In genomic region chr11:68528630-68529029, GRCh38 we compare ENCODE assay signal across 13 cellular contexts.
DNase-seq lines count a peak whose midpoint lies in the region; ATAC-seq and TF ChIP-seq lines count a peak whose summit lies in the region.
"Had no signal": no experiment of that assay in that cellular context is flagged by ENCODE, and none has a peak within 500 bp of the region (broad histone marks: within the 10 kb centered on the region; RNA-seq: fewer than 3 reads in every experiment).

No MANE protein-coding gene starts in this region.

- H3K4me3 ChIP-seq in sigmoid colon, result no peak overlapping the region

- H3K4me1 Mint-ChIP-seq in T-cell, result peaks cover 91 to 95% (median 92%) of the 10 kb centered on the region in 3 donors
- H3K4me1 Mint-ChIP-seq in effector memory CD8-positive, alpha-beta T cell (ENCODE audit: low read depth in 2 of 2), result peaks cover 41 to 86% of the 10 kb centered on the region in 2 donors

- H3K36me3 Mint-ChIP-seq in T-cell, result peaks cover 60% of the 10 kb centered on the region
- H3K36me3 Mint-ChIP-seq in effector memory CD8-positive, alpha-beta T cell (ENCODE audit: insufficient read depth), result peaks cover 42% of the 10 kb centered on the region

- H3K27me3 Mint-ChIP-seq in T-cell, result no peaks in the 10 kb centered on the region
- no peaks in the 10 kb centered on the region for H3K27me3 Mint-ChIP-seq in effector memory CD8-positive, alpha-beta T cell

- no peaks in the 10 kb centered on the region for H3K9me3 ChIP-seq in sigmoid colon

- peak overlapping the region in 1 of 3 donors; percentile 53 for H3K4me3 Mint-ChIP-seq in T-cell
- H3K4me3 Mint-ChIP-seq in effector memory CD8-positive, alpha-beta T cell, result peak overlapping the region; percentile 31 to 56
- H3K4me3 Mint-ChIP-seq: H9 had no signal

- TF ChIP-seq EP300 in sigmoid colon (IDR thresholded peaks at IDR 0.05), result peak in 1 of 4 donors; percentile 33

- no peaks in the 10 kb centered on the region for H3K27me3 ChIP-seq in sigmoid colon

- H3K36me3 ChIP-seq in sigmoid colon, result peaks cover 0 to 18% (median 0%) of the 10 kb centered on the region in 4 donors

- WGBS in sigmoid colon, 2 donors, result 35 to 50% methylated on average over 5 of the region's 5 CpGs

- no peaks in the 10 kb centered on the region for H3K9me3 Mint-ChIP-seq in T-cell
- H3K9me3 Mint-ChIP-seq in effector memory CD8-positive, alpha-beta T cell, result no peaks in the 10 kb centered on the region
- H3K9me3 Mint-ChIP-seq: H9 had no signal

- peak overlapping the region in 2 of 4 donors; percentile 5 to 49 for H3K27ac ChIP-seq in sigmoid colon

- POLR2A ChIA-PET in T-cell (lab: Charles Lee), result interaction anchor here in 1 of 2 donors (0.7 kb wide), 1 partner anchor 22 kb away, joined by 3 read pairs; no protein-coding TSS in a partner anchor

- intact Hi-C loops in sigmoid colon (cut with DNase I), result no loop called here

- TF ChIP-seq CTCF in sigmoid colon (IDR thresholded peaks at IDR 0.05), result no peak

- CTCF ChIA-PET in T-cell (lab: Charles Lee), result interaction anchor here in 1 of 2 donors (0.6 to 0.8 kb wide), 3 partner anchors 23 to 151 kb away, joined by 3 to 4 read pairs (median 3); no protein-coding TSS in a partner anchor

- peaks cover 0 to 57% (median 42%) of the 10 kb centered on the region in 4 donors for H3K4me1 ChIP-seq in sigmoid colon

- ATAC-seq in T-cell (replicated peaks in 1 of 4), result peak; percentile 59 to 84 (median 80)
- ATAC-seq in effector memory CD8-positive, alpha-beta T cell (replicated peaks), result peak; percentile 90

- H3K27ac Mint-ChIP-seq in T-cell, result peak overlapping the region; percentile 62 to 72
- peak overlapping the region; percentile 61 to 84 for H3K27ac Mint-ChIP-seq in effector memory CD8-positive, alpha-beta T cell
- H3K27ac Mint-ChIP-seq: H9 had no signal

- DNase-seq in NCI-H2029 (lab: John Stamatoyannopoulos, UW) (peak; percentile 28), NCI-H2029 treated with DMSO at 0.1 percent for 48 hours (lab: John Stamatoyannopoulos, UW) (no peak), T-cell (peak in 17 of 34 experiments; percentile 9 to 40 (median 15)), sigmoid colon (peak; percentile 81), NCI-H2196 treated with DMSO at 0.1 percent for 48 hours (lab: John Stamatoyannopoulos, UW; ENCODE audit: unreplicated experiment) (no peak), cerebellar cortex (ENCODE audit: low spot score) (no peak), pons (ENCODE audit: low spot score) (no peak)
- peak in 2 of 3 experiments; percentile 5 to 7 for DNase-seq in effector memory CD8-positive, alpha-beta T cell
- DNase-seq: H9; NCI-H1048; NK-92 treated with Interleukin-12 subunit alpha and Interleukin-12 subunit beta, amount 100 ng/mL, for 24 hours; stimulated activated CD4-positive, alpha-beta T cell treated with anti-CD3 and anti-CD28 coated beads, Interleukin-12 subunit alpha, Interleukin-12 subunit beta, amount 100 ng/mL, for 4 hours; T1000 had no signal

- TF ChIP-seq POLR2A in sigmoid colon (IDR thresholded peaks at IDR 0.05), result no peak

Comparison
In these comparisons a context has a peak if more than half of its experiments do, and no peak if none do; other contexts are left out.
1. DNase-seq: peak in NCI-H2029 (single experiment), effector memory CD8-positive, alpha-beta T cell (2 of 3) and sigmoid colon (single experiment); none in NCI-H2029 treated with DMSO at 0.1 percent for 48 hours (single experiment), NCI-H2196 treated with DMSO at 0.1 percent for 48 hours (single experiment), cerebellar cortex (single experiment) and pons (single experiment).